18 cellular contexts compared by ENCODE assay signal in the genomic region with DNA sequence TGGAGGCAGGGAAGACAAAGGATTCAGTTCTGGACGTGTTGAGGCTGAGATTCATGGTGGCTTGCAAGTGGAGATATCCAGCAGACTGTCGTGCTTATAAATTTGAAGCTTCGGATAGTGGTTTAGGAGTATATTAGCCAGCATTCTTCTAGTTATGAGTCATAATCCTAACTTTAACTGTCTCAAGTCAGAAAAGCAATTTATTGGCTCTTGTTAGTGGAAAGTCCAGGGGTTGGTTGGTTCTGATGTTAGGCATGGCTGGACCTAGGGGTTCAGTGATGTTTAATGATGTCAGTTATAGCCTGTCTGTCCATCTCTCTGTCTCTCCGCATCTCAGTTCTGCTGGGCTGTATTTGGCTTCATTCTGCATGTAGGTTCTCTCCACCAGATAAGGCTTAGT.
DNase-seq lines count a peak whose midpoint lies in the region; ATAC-seq and TF ChIP-seq lines count a peak whose summit lies in the region.
"Had no signal": no experiment of that assay in that cellular context is flagged by ENCODE, and none has a peak within 500 bp of the region (broad histone marks: within the 10 kb centered on the region; RNA-seq: fewer than 3 reads in every experiment).

No MANE protein-coding gene starts in this region.

- intact Hi-C loops in MCF 10A (cut with micrococcal nuclease), result no loop called here
- intact Hi-C loops in breast epithelium (cut with DNase I; ENCODE audit: low total_unique reads), result no loop called here
- intact Hi-C loops in upper lobe of right lung (cut with DNase I), result no loop called here

- peaks cover 25% of the 10 kb centered on the region for H3K27me3 Mint-ChIP-seq in MCF 10A (ENCODE audit: insufficient read depth, unreplicated experiment)
- peaks cover 6 to 9% (median 7%) of the 10 kb centered on the region in 3 donors for H3K27me3 Mint-ChIP-seq in immature natural killer cell (ENCODE audit: low read depth in 3 of 3)

- H3K4me3 ChIP-seq in breast epithelium (no peak overlapping the region), fibroblast of villous mesenchyme (ENCODE audit: low read depth, low read length) (no peak overlapping the region), upper lobe of right lung (no peak overlapping the region)
- H3K4me3 ChIP-seq: HAP-1, psoas muscle had no signal

- no peak for TF ChIP-seq CTCF in MCF 10A (IDR thresholded peaks at IDR 0.05; ENCODE audit: unreplicated experiment)
- no peak for TF ChIP-seq CTCF in breast epithelium (IDR thresholded peaks at IDR 0.05)
- no peak for TF ChIP-seq CTCF in fibroblast of villous mesenchyme (IDR thresholded peaks at IDR 0.05; ENCODE audit: insufficient read depth, low read depth, low read length)
- no peak for TF ChIP-seq CTCF in upper lobe of right lung (IDR thresholded peaks at IDR 0.05)

- ATAC-seq in upper lobe of right lung, result no peak
- ATAC-seq: activated CD8-positive, alpha-beta T cell treated with anti-CD3 and anti-CD28 coated beads for 36 hours; activated naive CD8-positive, alpha-beta T cell treated with anti-CD3 and anti-CD28 coated beads, Interleukin-2, amount 50 U/mL, for 24 hours; esophagus mucosa; psoas muscle had no signal

- no peak overlapping the region for H3K27ac ChIP-seq in breast epithelium
- no peak overlapping the region for H3K27ac ChIP-seq in upper lobe of right lung
- H3K27ac ChIP-seq: 22Rv1, psoas muscle had no signal

- no peaks in the 10 kb centered on the region for H3K4me1 ChIP-seq in breast epithelium
- H3K4me1 ChIP-seq in upper lobe of right lung, result no peaks in the 10 kb centered on the region
- H3K4me1 ChIP-seq: HAP-1 had no signal

- POLR2A ChIA-PET in MCF 10A (lab: Yijun Ruan, JAX), result interaction anchor here (0.6 to 1.8 kb wide), 3 partner anchors 9 to 17 kb away, joined by 3 to 4 read pairs (median 3); no protein-coding TSS in a partner anchor

- DNase-seq in MCF 10A (ENCODE audit: unreplicated experiment) (peak; percentile 26), breast epithelium (ENCODE audit: low spot score in 2 of 2) (no peak), SW480 (ENCODE audit: low spot score) (peak; percentile 61), fibroblast of villous mesenchyme (ENCODE audit: low read depth) (peak; percentile 75), upper lobe of right lung (peak; percentile 6), immature natural killer cell (no peak), NCI-H1048 (lab: John Stamatoyannopoulos, UW) (no peak), NCI-H510A (lab: John Stamatoyannopoulos, UW) (no peak)
- DNase-seq: activated CD8-positive, alpha-beta T cell treated with anti-CD3 and anti-CD28 coated beads for 36 hours; activated naive CD8-positive, alpha-beta T cell treated with anti-CD3 and anti-CD28 coated beads, Interleukin-2, amount 50 U/mL, for 24 hours; GDM1; NCI-H1105; NCI-H774; psoas muscle; T-helper 1 cell had no signal

- no peaks in the 10 kb centered on the region for H3K9me3 Mint-ChIP-seq in MCF 10A (ENCODE audit: unreplicated experiment)
- no peaks in the 10 kb centered on the region for H3K9me3 Mint-ChIP-seq in immature natural killer cell
- H3K9me3 Mint-ChIP-seq: activated CD8-positive, alpha-beta T cell treated with anti-CD3 and anti-CD28 coated beads for 36 hours; activated naive CD8-positive, alpha-beta T cell treated with anti-CD3 and anti-CD28 coated beads, Interleukin-2, amount 50 U/mL, for 24 hours had no signal

- H3K4me3 Mint-ChIP-seq in MCF 10A (ENCODE audit: unreplicated experiment) (no peak overlapping the region), immature natural killer cell (no peak overlapping the region)
- H3K4me3 Mint-ChIP-seq: activated CD8-positive, alpha-beta T cell treated with anti-CD3 and anti-CD28 coated beads for 36 hours; activated naive CD8-positive, alpha-beta T cell treated with anti-CD3 and anti-CD28 coated beads, Interleukin-2, amount 50 U/mL, for 24 hours had no signal

- H3K9me3 ChIP-seq in breast epithelium (no peaks in the 10 kb centered on the region), upper lobe of right lung (no peaks in the 10 kb centered on the region)
- H3K9me3 ChIP-seq: HAP-1, psoas muscle had no signal

- CTCF ChIA-PET in MCF 10A (lab: Yijun Ruan, JAX), result interaction anchor here (0.7 to 2.2 kb wide), 8 partner anchors 9 to 72 kb away, joined by 3 to 8 read pairs (median 3); no protein-coding TSS in a partner anchor

- H3K36me3 ChIP-seq in breast epithelium (no peaks in the 10 kb centered on the region), upper lobe of right lung (no peaks in the 10 kb centered on the region)
- H3K36me3 ChIP-seq: HAP-1 had no signal

- no peak overlapping the region for H3K27ac Mint-ChIP-seq in MCF 10A (ENCODE audit: low read depth, unreplicated experiment)
- no peak overlapping the region for H3K27ac Mint-ChIP-seq in immature natural killer cell
- H3K27ac Mint-ChIP-seq: activated CD8-positive, alpha-beta T cell treated with anti-CD3 and anti-CD28 coated beads for 36 hours; activated naive CD8-positive, alpha-beta T cell treated with anti-CD3 and anti-CD28 coated beads, Interleukin-2, amount 50 U/mL, for 24 hours had no signal

- H3K4me1 Mint-ChIP-seq in MCF 10A (ENCODE audit: insufficient read depth, unreplicated experiment) (peaks cover 27% of the 10 kb centered on the region), immature natural killer cell (no peaks in the 10 kb centered on the region)
- H3K4me1 Mint-ChIP-seq: activated naive CD8-positive, alpha-beta T cell treated with anti-CD3 and anti-CD28 coated beads, Interleukin-2, amount 50 U/mL, for 24 hours had no signal

- H3K27me3 ChIP-seq in breast epithelium (no peaks in the 10 kb centered on the region), upper lobe of right lung (no peaks in the 10 kb centered on the region)

- BruUV-seq in MCF 10A (replicated peaks; lab: Mats Ljungman, UMichigan), result no TSS peak

- no peaks in the 10 kb centered on the region for H3K36me3 Mint-ChIP-seq in MCF 10A (ENCODE audit: insufficient read depth, unreplicated experiment)
- no peaks in the 10 kb centered on the region for H3K36me3 Mint-ChIP-seq in immature natural killer cell

- TF ChIP-seq POLR2A in breast epithelium (IDR thresholded peaks at IDR 0.05), result no peak

Comparison
In these comparisons a context has a peak if more than half of its experiments do, and no peak if none do; other contexts are left out.
1. DNase-seq: peak in MCF 10A (single experiment), SW480 (single experiment), fibroblast of villous mesenchyme (single experiment) and upper lobe of right lung (single experiment); none in breast epithelium (0 of 2), immature natural killer cell (0 of 3), NCI-H1048 (single experiment) and NCI-H510A (single experiment).